Comparison of ENCODE assay signal across 8 cellular contexts in the genomic region with DNA sequence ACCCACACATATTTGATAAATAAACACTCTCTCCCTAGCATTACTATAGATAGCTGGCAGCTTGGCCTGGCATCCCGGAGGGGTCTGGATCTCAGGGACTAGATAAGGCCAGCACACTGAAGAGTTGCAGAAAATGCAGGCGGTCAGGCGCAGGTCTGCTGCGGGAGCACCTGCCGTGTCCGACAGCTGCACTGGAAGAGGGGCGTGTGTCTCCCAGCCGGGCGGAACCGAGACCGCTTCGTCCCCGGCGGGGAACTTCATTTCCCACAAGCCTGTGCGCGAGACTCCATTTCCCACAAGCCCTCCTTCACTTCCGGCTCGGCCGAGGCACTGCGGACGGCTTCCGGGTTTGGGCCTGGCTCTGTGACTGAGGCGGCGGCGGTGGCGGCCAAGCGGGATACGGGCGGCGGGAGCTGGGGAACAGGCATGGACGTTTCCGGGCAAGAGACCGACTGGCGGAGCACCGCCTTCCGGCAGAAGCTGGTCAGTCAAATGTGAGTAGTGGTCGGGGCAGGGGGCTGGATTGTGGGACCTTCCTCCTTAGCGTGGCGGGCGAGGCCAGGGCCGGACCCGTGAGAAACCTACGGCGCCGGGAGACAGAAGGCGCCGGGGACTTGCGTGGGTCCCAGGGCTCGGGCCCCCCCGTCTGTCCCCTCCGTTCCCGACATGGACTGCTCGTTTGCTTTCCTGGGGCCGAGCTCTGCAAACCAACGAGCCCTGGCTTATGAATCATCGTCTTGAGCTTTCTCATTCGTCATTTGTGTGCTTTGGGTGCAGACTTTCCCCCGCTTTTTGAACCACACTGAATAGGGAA. TPM values are rescaled to one million over a fixed set of nuclear protein-coding genes. Genes with fewer than 3 reads are reported as not detected.
A peak's percentile ranks its signal among the peaks of the same experiment; 100 is the strongest.
DNase-seq lines count a peak whose midpoint lies in the region; ATAC-seq, FAIRE-seq and TF ChIP-seq lines count a peak whose summit lies in the region.

Gene MED15, plus strand, starts transcription at position 358 of the 814 bp plus-strand sequence. Its CDS starts 69 bp downstream, at position 427.

- CTCF ChIA-PET in AG04450 (lab: Charles Lee) = interaction anchor here (1.4 to 1.5 kb wide), 2 partner anchors 61 to 89 kb away, joined by 5 to 8 read pairs; no protein-coding TSS in a partner anchor

- no peaks in the 10 kb centered on the region for H3K36me3 ChIP-seq in kidney (ENCODE audit: control insufficient read depth in 1 of 2, insufficient read depth in 2 of 2, low read length in 2 of 2)

- H3K27ac ChIP-seq in AG04450 (ENCODE audit: low read depth, low read length) (peak within 1 kb of the TSS; percentile 97), kidney (ENCODE audit: low read depth in 2 of 2, low read length in 2 of 2) (peak within 1 kb of the TSS; percentile 92 to 97)

- ATAC-seq in GM18873 (IDR thresholded peaks at IDR 0.05; ENCODE audit: low FRiP score, unreplicated experiment) (peak; percentile 73), HG03139 (IDR thresholded peaks at IDR 0.05; ENCODE audit: unreplicated experiment) (peak; percentile 80)
- peak; percentile 88 to 91 for ATAC-seq in activated CD4-positive, CD25-positive, alpha-beta regulatory T cell treated with anti-CD3 and anti-CD28 coated beads, Interleukin-2, amount 50 U/mL, for 24 hours

- H3K4me3 ChIP-seq in AG04450 (ENCODE audit: low read depth, low read length) = peak within 1 kb of the TSS; percentile 97
- H3K4me3 ChIP-seq in kidney (ENCODE audit: low read length in 2 of 2) = peak within 1 kb of the TSS; percentile 93 to 95

- no peaks in the 10 kb centered on the region for H3K27me3 ChIP-seq in AG04450 (ENCODE audit: control insufficient read depth, insufficient read depth, low read length)

- intact Hi-C loops in kidney (cut with DNase I) = no loop called here

- POLR2A ChIA-PET in AG04450 (lab: Yijun Ruan, JAX) = interaction anchor here (0.9 to 2.2 kb wide), 7 partner anchors 16 to 62 kb away, joined by 3 to 14 read pairs (median 7); no protein-coding TSS in a partner anchor

- FAIRE-seq in kidney (lab: Jason Lieb, UNC) = no peak

- peak; percentile 65 for DNase-seq in AG04450 (ENCODE audit: low read depth, low spot score)
- peak; percentile 71 for DNase-seq in NCI-H446 treated with DMSO at 0.1 percent for 48 hours (lab: John Stamatoyannopoulos, UW)
- DNase-seq in cerebellar cortex (ENCODE audit: low spot score) = peak; percentile 90
- DNase-seq in kidney = peak; percentile 96
- DNase-seq in stimulated activated CD4-positive, alpha-beta T cell treated with anti-CD3 and anti-CD28 coated beads, Interleukin-15, amount 100 ng/mL, for 24 hours = peak; percentile 95

- H3K9ac ChIP-seq in kidney (ENCODE audit: low read length in 2 of 2) = peak within 1 kb of the TSS; percentile 68 to 97

- TF ChIP-seq CTCF in AG04450 (IDR thresholded peaks at IDR 0.05; ENCODE audit: low read depth, low read length) (no peak), kidney (IDR thresholded peaks at IDR 0.05; ENCODE audit: borderline replicate concordance, extremely low read depth, insufficient read depth) (no peak)

- H3K4me1 ChIP-seq in kidney (ENCODE audit: control insufficient read depth in 1 of 2, insufficient read depth in 1 of 2, low read depth in 1 of 2, low read length in 2 of 2) = peaks cover 20 to 26% of the 10 kb centered on the region in 2 donors

- no peaks in the 10 kb centered on the region; the same call in 1 of the 2 replicates for H3K9me3 ChIP-seq in AG04450 (ENCODE audit: control insufficient read depth, insufficient read depth, low read length)
- H3K9me3 ChIP-seq in kidney (ENCODE audit: control insufficient read depth in 1 of 2, low read length in 2 of 2) = no peaks in the 10 kb centered on the region

RNA-seq across cellular contexts. Expression of gene MED15, which starts in this region (rescaled TPM):
- polyA plus RNA-seq in AG04450 (2011; rRNA removed) (17.3 and 25.4 TPM in 2 replicates), kidney (ENCODE audit: insufficient read depth, low read depth, low replicate concordance) (31.7 TPM)
- 43.3 and 49.2 TPM in 2 replicates for polyA minus RNA-seq in AG04450 (2011; rRNA and poly(A)+ RNA removed)
- 102 TPM for total RNA-seq in kidney

Comparison
In these comparisons a context has a peak if more than half of its experiments do, and no peak if none do; other contexts are left out.
1. Peak in every context shown above with its lines: DNase-seq, ATAC-seq, H3K4me3 ChIP-seq and H3K27ac ChIP-seq.